9 cellular contexts compared by ENCODE assay signal in genomic region chr14:68633131-68633991, GRCh38.
DNase-seq lines count a peak whose midpoint lies in the region; TF ChIP-seq lines count a peak whose summit lies in the region.
"Had no signal": no experiment of that assay in that cellular context is flagged by ENCODE, and none has a peak within 500 bp of the region (broad histone marks: within the 10 kb centered on the region; RNA-seq: fewer than 3 reads in every experiment).

No MANE protein-coding gene starts in this region.

- H3K9me3 ChIP-seq in esophagus (ENCODE audit: control insufficient read depth in 2 of 2, insufficient read depth in 1 of 2, low read depth in 1 of 2, low read length in 1 of 2) (no peaks in the 10 kb centered on the region), muscle layer of duodenum (ENCODE audit: control insufficient read depth in 1 of 2, low read length in 2 of 2) (no peaks in the 10 kb centered on the region)

- H3K27ac ChIP-seq in esophagus (ENCODE audit: low read depth in 2 of 2, low read length in 1 of 2), result peak overlapping the region; percentile 32 to 81
- peak overlapping the region; percentile 30 for H3K27ac ChIP-seq in muscle layer of duodenum (ENCODE audit: low read length)
- H3K27ac ChIP-seq: 22Rv1 had no signal

- peaks cover 45% of the 10 kb centered on the region for H3K4me1 Mint-ChIP-seq in type B pancreatic cell (ENCODE audit: unreplicated experiment)

- peak; percentile 55 for DNase-seq in NCI-H1092 treated with DMSO at 0.1 percent for 48 hours (lab: John Stamatoyannopoulos, UW)
- DNase-seq in NCI-H1092 (lab: John Stamatoyannopoulos, UW), result no peak
- DNase-seq in type B pancreatic cell (ENCODE audit: extremely low spot score, unreplicated experiment), result peak; percentile 67
- no peak for DNase-seq in DMS53 (lab: John Stamatoyannopoulos, UW)
- no peak for DNase-seq in NCI-H1930 (lab: John Stamatoyannopoulos, UW)
- DNase-seq in HuH-7.5 (ENCODE audit: low spot score), result no peak

- peak overlapping the region; percentile 71 for H3K27ac Mint-ChIP-seq in type B pancreatic cell

- no peak overlapping the region for H3K4me3 Mint-ChIP-seq in type B pancreatic cell

- 51 to 55% methylated on average over 15 of the region's 15 CpGs for WGBS in esophagus, 2 donors

- H3K27me3 ChIP-seq in esophagus (ENCODE audit: control insufficient read depth in 1 of 2, insufficient read depth in 2 of 2, low read length in 2 of 2), result no peaks in the 10 kb centered on the region
- H3K27me3 ChIP-seq in muscle layer of duodenum (ENCODE audit: low read depth, low read length), result no peaks in the 10 kb centered on the region

- no peak overlapping the region for H3K4me3 ChIP-seq in esophagus (ENCODE audit: low read depth in 1 of 2, low read length in 2 of 2)
- peak overlapping the region in 1 of 2 donors; percentile 25 for H3K4me3 ChIP-seq in muscle layer of duodenum (ENCODE audit: low read depth in 1 of 2, low read length in 2 of 2)

- peaks cover 13 to 18% of the 10 kb centered on the region in 2 donors for H3K4me1 ChIP-seq in esophagus (ENCODE audit: control insufficient read depth in 2 of 2, insufficient read depth in 2 of 2, low read length in 1 of 2)
- peaks cover 9 to 52% of the 10 kb centered on the region in 2 donors for H3K4me1 ChIP-seq in muscle layer of duodenum (ENCODE audit: control insufficient read depth in 1 of 2, insufficient read depth in 2 of 2, low read length in 2 of 2)

- no peaks in the 10 kb centered on the region for H3K36me3 Mint-ChIP-seq in type B pancreatic cell

- no peaks in the 10 kb centered on the region for H3K9me3 Mint-ChIP-seq in type B pancreatic cell

- no peaks in the 10 kb centered on the region for H3K27me3 Mint-ChIP-seq in type B pancreatic cell

- H3K36me3 ChIP-seq in esophagus (ENCODE audit: control insufficient read depth in 2 of 2, insufficient read depth in 2 of 2, low read length in 1 of 2) (no peaks in the 10 kb centered on the region), muscle layer of duodenum (ENCODE audit: control insufficient read depth in 1 of 2, insufficient read depth in 2 of 2, low read length in 2 of 2) (no peaks in the 10 kb centered on the region)

- no peak for TF ChIP-seq CTCF in type B pancreatic cell (conservative IDR thresholded peaks at IDR 0.05)

Comparison
In these comparisons a context has a peak if more than half of its experiments do, and no peak if none do; other contexts are left out.
1. DNase-seq: peak in NCI-H1092 treated with DMSO at 0.1 percent for 48 hours (single experiment) and type B pancreatic cell (single experiment); none in NCI-H1092 (single experiment), DMS53 (single experiment), NCI-H1930 (0 of 2) and HuH-7.5 (single experiment).